8 cellular contexts compared by ENCODE assay signal in genomic region chr19:40576585-40577451, GRCh38. TPM values are rescaled to one million over a fixed set of nuclear protein-coding genes. Genes with fewer than 3 reads are reported as not detected.
DNase-seq lines count a peak whose midpoint lies in the region; TF ChIP-seq lines count a peak whose summit lies in the region.

Gene SHKBP1 (plus strand): TSS chr19:40576873. CDS start chr19:40576900, 27 bp downstream.

- peaks cover 3% of the 10 kb centered on the region for H3K27me3 Mint-ChIP-seq in neural crest cell (ENCODE audit: low read depth)

- DNase-seq in HCEC 1CT (peak; percentile 91), MM.1S (peak; percentile 94), SIG-M5 (lab: John Stamatoyannopoulos, UW) (peak; percentile 65), activated gamma-delta T cell (lab: John Stamatoyannopoulos, UW) (peak; percentile 73), fibroblast of the conjunctiva (ENCODE audit: low read depth) (peak; percentile 92), neural crest cell (ENCODE audit: low read depth, low spot score) (peak; percentile 94), stomach (peak; percentile 95)

- no peak for TF ChIP-seq EP300 in stomach (IDR thresholded peaks at IDR 0.05)

- no peaks in the 10 kb centered on the region for H3K9me3 Mint-ChIP-seq in neural crest cell

- no peaks in the 10 kb centered on the region for H3K36me3 Mint-ChIP-seq in neural crest cell (ENCODE audit: low read depth)

- H3K79me2 ChIP-seq in MM.1S (ENCODE audit: low read length) = peaks cover 6% of the 10 kb centered on the region; the same call in 1 of the 2 replicates

- peak within 1 kb of the TSS; percentile 93 for H3K4me2 ChIP-seq in MM.1S (ENCODE audit: low read depth, low read length)

- H3K36me3 ChIP-seq in ES-I3 (ENCODE audit: insufficient read depth, low read length) = no peaks in the 10 kb centered on the region
- H3K36me3 ChIP-seq in MM.1S (replicated peaks; ENCODE audit: insufficient read depth, low read length) = no peaks in the 10 kb centered on the region
- H3K36me3 ChIP-seq in stomach = peaks cover 17 to 28% (median 24%) of the 10 kb centered on the region in 4 donors

- no peaks in the 10 kb centered on the region for H3F3A ChIP-seq in MM.1S (ENCODE audit: insufficient read depth, low read length)

- intact Hi-C loops in stomach (cut with DNase I; ENCODE audit: low total_unique reads) = no loop called here

- H3K4me3 Mint-ChIP-seq in neural crest cell = peak within 1 kb of the TSS; percentile 89

- H3K9ac ChIP-seq in ES-I3 (ENCODE audit: low read depth, low read length) (peak within 1 kb of the TSS; percentile 65), MM.1S (ENCODE audit: low read length) (peak within 1 kb of the TSS; percentile 59)

- H3K4me1 Mint-ChIP-seq in neural crest cell = peaks cover 17% of the 10 kb centered on the region

- H3K27ac ChIP-seq in MM.1S (ENCODE audit: low read length) = no peak within 1 kb of the TSS
- H3K27ac ChIP-seq in stomach = peak within 1 kb of the TSS; percentile 84 to 90 (median 87)

- H3K4me3 ChIP-seq in MM.1S (ENCODE audit: low read length) (peak within 1 kb of the TSS; percentile 91), stomach (peak within 1 kb of the TSS; percentile 69 to 97 (median 94))

- TF ChIP-seq POLR2A in stomach (IDR thresholded peaks at IDR 0.05) = no peak

- TF ChIP-seq CTCF in MM.1S (IDR thresholded peaks at IDR 0.05; ENCODE audit: low read length) (no peak), neural crest cell (conservative IDR thresholded peaks at IDR 0.05) (no peak), stomach (IDR thresholded peaks at IDR 0.05) (no peak)

- no peaks in the 10 kb centered on the region for H4K20me1 ChIP-seq in MM.1S (ENCODE audit: insufficient read depth, low read length)

- H3K9me3 ChIP-seq in ES-I3 (ENCODE audit: control insufficient read depth, insufficient read depth, low read length) = no peaks in the 10 kb centered on the region
- H3K9me3 ChIP-seq in MM.1S (replicated peaks; ENCODE audit: insufficient read depth, low read length) = no peaks in the 10 kb centered on the region
- no peaks in the 10 kb centered on the region for H3K9me3 ChIP-seq in stomach

- no peak within 1 kb of the TSS for H3K27ac Mint-ChIP-seq in neural crest cell (ENCODE audit: unreplicated experiment)

- no peaks in the 10 kb centered on the region for H3K9me2 ChIP-seq in MM.1S (replicated peaks; ENCODE audit: insufficient read depth, low read length)

- no peaks in the 10 kb centered on the region for H3K27me3 ChIP-seq in MM.1S (replicated peaks; ENCODE audit: insufficient read depth, low read length)
- no peaks in the 10 kb centered on the region for H3K27me3 ChIP-seq in stomach

- WGBS in stomach, 5 donors = 0 to 3% (median 2%) methylated on average over 41 to 54 of the region's 55 CpGs

- peak within 1 kb of the TSS; percentile 99 for H2AFZ ChIP-seq in MM.1S (ENCODE audit: low read length)

- no peaks in the 10 kb centered on the region for H3K4me1 ChIP-seq in ES-I3 (ENCODE audit: insufficient read depth, low read length)
- H3K4me1 ChIP-seq in MM.1S (ENCODE audit: low read length) = peaks cover 3% of the 10 kb centered on the region; the same call in 1 of the 2 replicates
- peaks cover 3 to 29% (median 23%) of the 10 kb centered on the region in 4 donors for H3K4me1 ChIP-seq in stomach

RNA-seq across cellular contexts. Expression of gene SHKBP1, which starts in this region (rescaled TPM):
- total RNA-seq in neural crest cell = 72.0 and 76.3 TPM in 2 replicates
- 100 to 1,000 TPM in 1 of 5 donors, 10 to 100 TPM in 4; 15.8 to 102 (median 70.6) TPM for total RNA-seq in stomach
- polyA plus RNA-seq in stomach = 10 to 100 TPM; 76.1 to 95.7 (median 79.9) TPM
